1 cellular context compared by ENCODE assay signal in genomic region chr3:25349828-25350227, GRCh38.
TF ChIP-seq lines count a peak whose summit lies in the region.

No MANE protein-coding gene starts in this region.

TF ChIP-seq in H1, 55 proteins besides CTCF, POLR2A, EP300 and RAD21:
- no peak for TF ChIP-seq TAF1 (IDR thresholded peaks at IDR 0.05; ENCODE audit: low read depth, low read length)
- TF ChIP-seq, protein P1, sequence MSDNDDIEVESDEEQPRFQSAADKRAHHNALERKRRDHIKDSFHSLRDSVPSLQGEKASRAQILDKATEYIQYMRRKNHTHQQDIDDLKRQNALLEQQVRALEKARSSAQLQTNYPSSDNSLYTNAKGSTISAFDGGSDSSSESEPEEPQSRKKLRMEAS (IDR thresholded peaks at IDR 0.05): no peak
- no peak for TF ChIP-seq ZNF274 (IDR thresholded peaks at IDR 0.05; ENCODE audit: borderline replicate concordance, extremely low read depth, low read length)
- no peak for TF ChIP-seq SRF (IDR thresholded peaks at IDR 0.05; ENCODE audit: low read depth, low read length)
- no peak for TF ChIP-seq EZH2 (IDR thresholded peaks at IDR 0.05; ENCODE audit: low read depth, low read length, severe bottlenecking)
TF ChIP-seq in H1: peak in this region for 0.
